ENCODE assay signal across 1 cellular context in the genomic region with DNA sequence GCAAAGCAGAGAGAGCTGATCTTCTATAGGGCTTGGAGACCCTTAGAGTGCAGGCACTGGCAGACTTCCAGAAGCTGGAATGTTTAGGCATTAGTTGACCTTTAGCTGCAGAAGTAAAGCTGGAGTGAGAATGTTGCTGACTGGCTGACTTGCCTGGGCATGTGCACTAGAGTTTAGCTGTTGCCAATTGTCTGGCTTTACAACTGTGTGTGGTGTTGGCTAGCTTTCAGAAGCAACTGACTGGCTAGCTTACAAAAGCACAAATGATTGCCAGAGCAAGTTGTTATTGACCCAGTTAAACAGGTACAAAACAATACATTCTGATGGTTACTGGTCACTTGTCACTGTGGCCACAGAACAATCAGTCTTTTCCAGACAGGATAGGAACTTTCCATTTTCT.
TF ChIP-seq lines count a peak whose summit lies in the region.

No MANE protein-coding gene starts in this region.

TF ChIP-seq in GM12878, 131 proteins besides CTCF, POLR2A, EP300 and RAD21 (continued from another document):
- TF ChIP-seq ASH2L (IDR thresholded peaks at IDR 0.05; ENCODE audit: borderline replicate concordance, low read depth) (no peak), ATF7 (IDR thresholded peaks at IDR 0.05; ENCODE audit: low read depth) (no peak), TCF3 (IDR thresholded peaks at IDR 0.05; ENCODE audit: borderline replicate concordance, insufficient read depth, low read depth, low read length) (no peak), IKZF1 (conservative IDR thresholded peaks at IDR 0.05) (no peak), WRNIP1 (IDR thresholded peaks at IDR 0.05; ENCODE audit: borderline replicate concordance, low read depth, low read length) (no peak), PML (IDR thresholded peaks at IDR 0.05; ENCODE audit: low read length) (no peak), SUPT20H (IDR thresholded peaks at IDR 0.05; ENCODE audit: borderline replicate concordance, control insufficient read depth, low read depth, low read length) (no peak), NFXL1 (IDR thresholded peaks at IDR 0.05; ENCODE audit: borderline replicate concordance) (no peak), FOXM1 (IDR thresholded peaks at IDR 0.05; ENCODE audit: low read depth, low read length) (no peak)
- TF ChIP-seq, protein P1, sequence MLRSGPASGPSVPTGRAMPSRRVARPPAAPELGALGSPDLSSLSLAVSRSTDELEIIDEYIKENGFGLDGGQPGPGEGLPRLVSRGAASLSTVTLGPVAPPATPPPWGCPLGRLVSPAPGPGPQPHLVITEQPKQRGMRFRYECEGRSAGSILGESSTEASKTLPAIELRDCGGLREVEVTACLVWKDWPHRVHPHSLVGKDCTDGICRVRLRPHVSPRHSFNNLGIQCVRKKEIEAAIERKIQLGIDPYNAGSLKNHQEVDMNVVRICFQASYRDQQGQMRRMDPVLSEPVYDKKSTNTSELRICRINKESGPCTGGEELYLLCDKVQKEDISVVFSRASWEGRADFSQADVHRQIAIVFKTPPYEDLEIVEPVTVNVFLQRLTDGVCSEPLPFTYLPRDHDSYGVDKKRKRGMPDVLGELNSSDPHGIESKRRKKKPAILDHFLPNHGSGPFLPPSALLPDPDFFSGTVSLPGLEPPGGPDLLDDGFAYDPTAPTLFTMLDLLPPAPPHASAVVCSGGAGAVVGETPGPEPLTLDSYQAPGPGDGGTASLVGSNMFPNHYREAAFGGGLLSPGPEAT (IDR thresholded peaks at IDR 0.05; ENCODE audit: low read depth): no peak
- TF ChIP-seq, protein P2, sequence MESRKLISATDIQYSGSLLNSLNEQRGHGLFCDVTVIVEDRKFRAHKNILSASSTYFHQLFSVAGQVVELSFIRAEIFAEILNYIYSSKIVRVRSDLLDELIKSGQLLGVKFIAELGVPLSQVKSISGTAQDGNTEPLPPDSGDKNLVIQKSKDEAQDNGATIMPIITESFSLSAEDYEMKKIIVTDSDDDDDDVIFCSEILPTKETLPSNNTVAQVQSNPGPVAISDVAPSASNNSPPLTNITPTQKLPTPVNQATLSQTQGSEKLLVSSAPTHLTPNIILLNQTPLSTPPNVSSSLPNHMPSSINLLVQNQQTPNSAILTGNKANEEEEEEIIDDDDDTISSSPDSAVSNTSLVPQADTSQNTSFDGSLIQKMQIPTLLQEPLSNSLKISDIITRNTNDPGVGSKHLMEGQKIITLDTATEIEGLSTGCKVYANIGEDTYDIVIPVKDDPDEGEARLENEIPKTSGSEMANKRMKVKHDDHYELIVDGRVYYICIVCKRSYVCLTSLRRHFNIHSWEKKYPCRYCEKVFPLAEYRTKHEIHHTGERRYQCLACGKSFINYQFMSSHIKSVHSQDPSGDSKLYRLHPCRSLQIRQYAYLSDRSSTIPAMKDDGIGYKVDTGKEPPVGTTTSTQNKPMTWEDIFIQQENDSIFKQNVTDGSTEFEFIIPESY (IDR thresholded peaks at IDR 0.05): no peak
- TF ChIP-seq, protein P3, sequence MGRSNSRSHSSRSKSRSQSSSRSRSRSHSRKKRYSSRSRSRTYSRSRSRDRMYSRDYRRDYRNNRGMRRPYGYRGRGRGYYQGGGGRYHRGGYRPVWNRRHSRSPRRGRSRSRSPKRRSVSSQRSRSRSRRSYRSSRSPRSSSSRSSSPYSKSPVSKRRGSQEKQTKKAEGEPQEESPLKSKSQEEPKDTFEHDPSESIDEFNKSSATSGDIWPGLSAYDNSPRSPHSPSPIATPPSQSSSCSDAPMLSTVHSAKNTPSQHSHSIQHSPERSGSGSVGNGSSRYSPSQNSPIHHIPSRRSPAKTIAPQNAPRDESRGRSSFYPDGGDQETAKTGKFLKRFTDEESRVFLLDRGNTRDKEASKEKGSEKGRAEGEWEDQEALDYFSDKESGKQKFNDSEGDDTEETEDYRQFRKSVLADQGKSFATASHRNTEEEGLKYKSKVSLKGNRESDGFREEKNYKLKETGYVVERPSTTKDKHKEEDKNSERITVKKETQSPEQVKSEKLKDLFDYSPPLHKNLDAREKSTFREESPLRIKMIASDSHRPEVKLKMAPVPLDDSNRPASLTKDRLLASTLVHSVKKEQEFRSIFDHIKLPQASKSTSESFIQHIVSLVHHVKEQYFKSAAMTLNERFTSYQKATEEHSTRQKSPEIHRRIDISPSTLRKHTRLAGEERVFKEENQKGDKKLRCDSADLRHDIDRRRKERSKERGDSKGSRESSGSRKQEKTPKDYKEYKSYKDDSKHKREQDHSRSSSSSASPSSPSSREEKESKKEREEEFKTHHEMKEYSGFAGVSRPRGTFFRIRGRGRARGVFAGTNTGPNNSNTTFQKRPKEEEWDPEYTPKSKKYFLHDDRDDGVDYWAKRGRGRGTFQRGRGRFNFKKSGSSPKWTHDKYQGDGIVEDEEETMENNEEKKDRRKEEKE (IDR thresholded peaks at IDR 0.05): no peak
- TF ChIP-seq, protein P4, sequence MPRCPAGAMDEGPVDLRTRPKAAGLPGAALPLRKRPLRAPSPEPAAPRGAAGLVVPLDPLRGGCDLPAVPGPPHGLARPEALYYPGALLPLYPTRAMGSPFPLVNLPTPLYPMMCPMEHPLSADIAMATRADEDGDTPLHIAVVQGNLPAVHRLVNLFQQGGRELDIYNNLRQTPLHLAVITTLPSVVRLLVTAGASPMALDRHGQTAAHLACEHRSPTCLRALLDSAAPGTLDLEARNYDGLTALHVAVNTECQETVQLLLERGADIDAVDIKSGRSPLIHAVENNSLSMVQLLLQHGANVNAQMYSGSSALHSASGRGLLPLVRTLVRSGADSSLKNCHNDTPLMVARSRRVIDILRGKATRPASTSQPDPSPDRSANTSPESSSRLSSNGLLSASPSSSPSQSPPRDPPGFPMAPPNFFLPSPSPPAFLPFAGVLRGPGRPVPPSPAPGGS (IDR thresholded peaks at IDR 0.05; ENCODE audit: borderline replicate concordance, insufficient read depth, low read depth, low read length, poor library complexity, severe bottlenecking): no peak
